ENCODE assay signal across 8 cellular contexts in the genomic region with DNA sequence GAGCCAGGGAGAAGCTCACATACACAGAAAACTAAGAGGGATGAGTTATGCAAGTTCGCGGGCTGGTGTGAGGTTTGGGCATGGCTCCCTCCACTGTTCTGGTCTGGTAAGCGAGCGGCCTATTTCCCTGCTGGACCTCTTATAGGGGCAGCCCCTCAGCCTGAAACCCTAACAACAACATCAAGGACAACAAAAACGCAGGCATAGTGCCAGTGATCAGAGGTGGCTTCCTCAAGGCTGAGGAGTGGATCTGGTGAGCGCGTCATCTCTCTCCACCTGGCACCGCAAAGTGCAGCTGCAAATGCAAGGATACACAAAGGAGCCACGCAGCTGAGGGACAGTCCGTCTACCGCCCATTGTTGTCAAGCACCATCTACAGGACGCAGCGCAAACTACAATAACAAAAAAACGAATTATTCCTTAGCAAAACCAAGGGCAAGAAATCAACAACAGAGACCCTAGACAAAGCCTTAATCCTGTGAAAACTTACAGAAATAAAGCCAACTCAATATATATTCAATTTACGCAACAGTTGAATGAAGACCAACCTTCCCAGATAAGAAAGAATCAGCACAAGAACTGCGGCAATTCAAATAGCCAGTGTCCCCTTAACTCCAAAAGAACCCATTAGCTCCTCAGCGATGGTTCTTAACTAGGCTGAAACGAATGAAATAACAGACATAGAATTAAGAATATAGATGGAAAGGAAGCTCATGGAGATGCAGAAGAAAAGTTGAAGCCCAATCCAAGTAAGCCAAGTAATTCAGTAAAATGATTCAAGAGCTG. TPM values are rescaled to one million over a fixed set of nuclear protein-coding genes. Genes with fewer than 3 reads are reported as not detected.
A peak's percentile ranks its signal among the peaks of the same experiment; 100 is the strongest.
DNase-seq lines count a peak whose midpoint lies in the region; ATAC-seq and TF ChIP-seq lines count a peak whose summit lies in the region.

No MANE protein-coding gene starts in this region.

- DNase-seq in SK-MEL-5 (ENCODE audit: low read depth, low spot score) (peak; percentile 47), mucosa of descending colon (no peak), body of pancreas (no peak), left ventricle myocardium inferior (no peak)
- DNase-seq in stimulated activated CD4-positive, alpha-beta T cell treated with anti-CD3 and anti-CD28 coated beads, Interleukin-1b, Interleukin-23, amount 100 ng/mL, for 48 hours: no peak

- H3K4me1 ChIP-seq in HUES64 (ENCODE audit: insufficient read depth, low read length) (no peaks in the 10 kb centered on the region), mucosa of descending colon (ENCODE audit: low read depth) (no peaks in the 10 kb centered on the region), body of pancreas (no peaks in the 10 kb centered on the region), left ventricle myocardium inferior (no peaks in the 10 kb centered on the region)

- TF ChIP-seq CTCF in GM12872 (IDR thresholded peaks at IDR 0.05; ENCODE audit: insufficient read depth, low read depth, low read length): peak; percentile 73
- no peak for TF ChIP-seq CTCF in mucosa of descending colon (IDR thresholded peaks at IDR 0.05)
- TF ChIP-seq CTCF in body of pancreas (IDR thresholded peaks at IDR 0.05): no peak
- no peak for TF ChIP-seq CTCF in left ventricle myocardium inferior (IDR thresholded peaks at IDR 0.05; ENCODE audit: borderline replicate concordance)

- no peak for TF ChIP-seq POLR2A in body of pancreas (IDR thresholded peaks at IDR 0.05)

- WGBS in HUES64: 40% methylated on average over 18 of the region's 18 CpGs
- 39 to 43% methylated on average over 16 to 18 of the region's 18 CpGs for WGBS in body of pancreas, 2 donors

- no peaks in the 10 kb centered on the region for H3K36me3 ChIP-seq in HUES64 (ENCODE audit: insufficient read depth, low read length)
- H3K36me3 ChIP-seq in mucosa of descending colon (ENCODE audit: low read depth): no peaks in the 10 kb centered on the region
- no peaks in the 10 kb centered on the region for H3K36me3 ChIP-seq in body of pancreas (replicated peaks in 1 of 2; ENCODE audit: insufficient read depth in 1 of 2, low read depth in 2 of 2)
- H3K36me3 ChIP-seq in left ventricle myocardium inferior: no peaks in the 10 kb centered on the region

- H3K27me3 ChIP-seq in HUES64 (ENCODE audit: insufficient read depth, low read length): no peaks in the 10 kb centered on the region
- H3K27me3 ChIP-seq in body of pancreas: no peaks in the 10 kb centered on the region
- no peaks in the 10 kb centered on the region for H3K27me3 ChIP-seq in left ventricle myocardium inferior (ENCODE audit: low read depth)

- peak; percentile 51 for ATAC-seq in mucosa of descending colon
- no peak for ATAC-seq in body of pancreas
- no peak for ATAC-seq in GM18861 (IDR thresholded peaks at IDR 0.05; ENCODE audit: unreplicated experiment)

- intact Hi-C loops in mucosa of descending colon (cut with DNase I, micrococcal nuclease) (no loop called here), body of pancreas (cut with DNase I) (no loop called here), left ventricle myocardium inferior (cut with micrococcal nuclease) (no loop called here)

- H3K9me3 ChIP-seq in HUES64 (ENCODE audit: insufficient read depth, low read depth, low read length) (no peaks in the 10 kb centered on the region), mucosa of descending colon (no peaks in the 10 kb centered on the region), body of pancreas (no peaks in the 10 kb centered on the region), left ventricle myocardium inferior (replicated peaks) (peaks cover 11% of the 10 kb centered on the region)

- in situ Hi-C loops in SK-MEL-5 (cut with HindIII; ENCODE audit: low pct_unique_long_range_greater_than_20kb, low sequenced_read_pairs): no loop called here

- H3K9ac ChIP-seq in HUES64 (ENCODE audit: low read depth, low read length): peak overlapping the region; percentile 47; the same call in 1 of the 2 replicates

- H3K27ac ChIP-seq in HUES64 (ENCODE audit: low read depth, low read length) (no peak overlapping the region), body of pancreas (no peak overlapping the region), left ventricle myocardium inferior (replicated peaks) (no peak overlapping the region)

- H3K4me3 ChIP-seq in HUES64 (ENCODE audit: low read length) (peak overlapping the region; percentile 36), mucosa of descending colon (no peak overlapping the region), body of pancreas (no peak overlapping the region), left ventricle myocardium inferior (no peak overlapping the region)

RNA-seq across cellular contexts. Expression of gene DEFB110, which starts 9.2 kb away (rescaled TPM):
- not detected for polyA plus RNA-seq in HUES64 (2013, experiment 1 of 2)
- not detected for polyA plus RNA-seq in HUES64 (2013, experiment 2 of 2)
- not detected in 2 replicates for total RNA-seq in SK-MEL-5 (2014; rRNA removed; shearing (Covaris generic))
- polyA plus RNA-seq in SK-MEL-5 (2015; cell fraction: cytosol; rRNA removed): not detected in 2 replicates
- polyA plus RNA-seq in SK-MEL-5 (2015; cell fraction: nucleus; rRNA removed): not detected in 2 replicates
- total RNA-seq in mucosa of descending colon (not detected), body of pancreas (not detected), left ventricle myocardium inferior (not detected)

RNA-seq across cellular contexts. Expression of gene DEFB112, which starts 18.8 kb away (rescaled TPM):
- not detected for polyA plus RNA-seq in HUES64 (2013, experiment 1 of 2)
- not detected for polyA plus RNA-seq in HUES64 (2013, experiment 2 of 2)
- not detected in 2 replicates for total RNA-seq in SK-MEL-5 (2014; rRNA removed; shearing (Covaris generic))
- polyA plus RNA-seq in SK-MEL-5 (2015; cell fraction: cytosol; rRNA removed): not detected in 2 replicates
- polyA plus RNA-seq in SK-MEL-5 (2015; cell fraction: nucleus; rRNA removed): not detected in 2 replicates
- total RNA-seq in mucosa of descending colon (not detected), body of pancreas (not detected), left ventricle myocardium inferior (not detected)
